ENCODE assay signal across 1 cellular context in genomic region chr4:140049924-140050681, GRCh38.
TF ChIP-seq lines count a peak whose summit lies in the region.

No MANE protein-coding gene starts in this region.

TF ChIP-seq in GM23338, 12 proteins besides CTCF, POLR2A, EP300 and RAD21 (continued from another document):
- TF ChIP-seq, protein P1, sequence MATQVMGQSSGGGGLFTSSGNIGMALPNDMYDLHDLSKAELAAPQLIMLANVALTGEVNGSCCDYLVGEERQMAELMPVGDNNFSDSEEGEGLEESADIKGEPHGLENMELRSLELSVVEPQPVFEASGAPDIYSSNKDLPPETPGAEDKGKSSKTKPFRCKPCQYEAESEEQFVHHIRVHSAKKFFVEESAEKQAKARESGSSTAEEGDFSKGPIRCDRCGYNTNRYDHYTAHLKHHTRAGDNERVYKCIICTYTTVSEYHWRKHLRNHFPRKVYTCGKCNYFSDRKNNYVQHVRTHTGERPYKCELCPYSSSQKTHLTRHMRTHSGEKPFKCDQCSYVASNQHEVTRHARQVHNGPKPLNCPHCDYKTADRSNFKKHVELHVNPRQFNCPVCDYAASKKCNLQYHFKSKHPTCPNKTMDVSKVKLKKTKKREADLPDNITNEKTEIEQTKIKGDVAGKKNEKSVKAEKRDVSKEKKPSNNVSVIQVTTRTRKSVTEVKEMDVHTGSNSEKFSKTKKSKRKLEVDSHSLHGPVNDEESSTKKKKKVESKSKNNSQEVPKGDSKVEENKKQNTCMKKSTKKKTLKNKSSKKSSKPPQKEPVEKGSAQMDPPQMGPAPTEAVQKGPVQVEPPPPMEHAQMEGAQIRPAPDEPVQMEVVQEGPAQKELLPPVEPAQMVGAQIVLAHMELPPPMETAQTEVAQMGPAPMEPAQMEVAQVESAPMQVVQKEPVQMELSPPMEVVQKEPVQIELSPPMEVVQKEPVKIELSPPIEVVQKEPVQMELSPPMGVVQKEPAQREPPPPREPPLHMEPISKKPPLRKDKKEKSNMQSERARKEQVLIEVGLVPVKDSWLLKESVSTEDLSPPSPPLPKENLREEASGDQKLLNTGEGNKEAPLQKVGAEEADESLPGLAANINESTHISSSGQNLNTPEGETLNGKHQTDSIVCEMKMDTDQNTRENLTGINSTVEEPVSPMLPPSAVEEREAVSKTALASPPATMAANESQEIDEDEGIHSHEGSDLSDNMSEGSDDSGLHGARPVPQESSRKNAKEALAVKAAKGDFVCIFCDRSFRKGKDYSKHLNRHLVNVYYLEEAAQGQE (IDR thresholded peaks at IDR 0.05; ENCODE audit: unreplicated experiment): no peak
- TF ChIP-seq JUNB (IDR thresholded peaks at IDR 0.05; ENCODE audit: unreplicated experiment) (no peak), CREB1 (CRISPR knock-in tag; IDR thresholded peaks at IDR 0.05; ENCODE audit: low read depth) (no peak), STAT1 (IDR thresholded peaks at IDR 0.05; ENCODE audit: unreplicated experiment) (no peak), ZNF114 (CRISPR knock-in tag; IDR thresholded peaks at IDR 0.05) (no peak), POLR2AphosphoS5 (IDR thresholded peaks at IDR 0.05; ENCODE audit: low read depth) (no peak)
TF ChIP-seq in GM23338: peak in this region for 0.
